In the genomic region with DNA sequence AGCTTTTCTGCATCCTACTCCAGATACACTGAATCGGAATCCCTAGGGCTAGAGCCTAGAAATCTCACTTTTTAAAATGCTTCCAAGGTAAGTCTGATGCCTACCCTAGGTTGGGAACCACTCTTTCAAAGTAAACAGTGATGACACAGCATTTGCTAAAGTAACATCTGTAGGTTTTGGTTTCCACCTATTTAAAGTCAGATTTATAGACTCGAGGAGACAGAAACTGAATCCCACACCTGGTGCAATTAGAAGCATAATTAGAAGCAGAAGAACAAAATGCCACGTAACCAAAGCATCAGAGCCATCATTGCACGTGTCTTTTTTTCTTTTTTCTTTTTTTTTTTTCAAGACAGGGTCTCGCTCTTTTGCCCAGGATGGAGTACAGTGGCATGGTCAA, we compare ENCODE assay signal across 18 cellular contexts. TPM values are rescaled to one million over a fixed set of nuclear protein-coding genes. Genes with fewer than 3 reads are reported as not detected.
DNase-seq lines count a peak whose midpoint lies in the region; ATAC-seq and TF ChIP-seq lines count a peak whose summit lies in the region.
"Had no signal": no experiment of that assay in that cellular context is flagged by ENCODE, and none has a peak within 500 bp of the region (broad histone marks: within the 10 kb centered on the region; RNA-seq: fewer than 3 reads in every experiment).

No MANE protein-coding gene starts in this region.

- no peak for TF ChIP-seq CTCF in cardiac muscle cell (IDR thresholded peaks at IDR 0.05; ENCODE audit: low read depth, low read length)
- no peak for TF ChIP-seq CTCF in lower lobe of right lung (IDR thresholded peaks at IDR 0.05)

- peaks cover 63% of the 10 kb centered on the region for H3K4me1 ChIP-seq in cardiac muscle cell (ENCODE audit: low read depth)
- H3K4me1 ChIP-seq in right cardiac atrium (ENCODE audit: control insufficient read depth, insufficient read depth, low read length) = no peaks in the 10 kb centered on the region
- no peaks in the 10 kb centered on the region for H3K4me1 ChIP-seq in lower lobe of right lung
- H3K4me1 ChIP-seq: suprapubic skin had no signal

- intact Hi-C loops in right cardiac atrium (cut with DNase I) (loop anchor here in 2 of 4 donors (5.0 to 10.0 kb wide), 3 partner anchors 78 to 118 kb away; no protein-coding TSS in a partner anchor), lower lobe of right lung (cut with DNase I) (no loop called here)

- H3K27ac ChIP-seq in cardiac muscle cell = peak overlapping the region; percentile 97
- H3K27ac ChIP-seq in right cardiac atrium (ENCODE audit: low read length) = no peak overlapping the region
- no peak overlapping the region for H3K27ac ChIP-seq in lower lobe of right lung
- H3K27ac ChIP-seq: suprapubic skin had no signal

- H3K4me3 ChIP-seq in cardiac muscle cell (no peak overlapping the region), right cardiac atrium (ENCODE audit: low read length) (no peak overlapping the region), lower lobe of right lung (no peak overlapping the region)
- H3K4me3 ChIP-seq: suprapubic skin had no signal

- H3K27me3 ChIP-seq in cardiac muscle cell (no peaks in the 10 kb centered on the region), right cardiac atrium (ENCODE audit: control insufficient read depth, insufficient read depth) (no peaks in the 10 kb centered on the region), lower lobe of right lung (ENCODE audit: low read depth) (no peaks in the 10 kb centered on the region)
- H3K27me3 ChIP-seq: suprapubic skin had no signal

- no peak for ATAC-seq in right cardiac atrium
- peak; percentile 68 for ATAC-seq in HG02588 (IDR thresholded peaks at IDR 0.05; ENCODE audit: unreplicated experiment)
- peak; percentile 79 for ATAC-seq in HG03439 (IDR thresholded peaks at IDR 0.05; ENCODE audit: unreplicated experiment)
- ATAC-seq in lower lobe of right lung = no peak
- ATAC-seq: activated CD8-positive, alpha-beta memory T cell treated with anti-CD3 and anti-CD28 coated beads, Interleukin-2, amount 10 ng/mL, durations not matched to agents 7 days and 5 days; T-cell had no signal

- 84% methylated on average over 5 of the region's 5 CpGs for WGBS in right cardiac atrium

- H3K36me3 ChIP-seq in cardiac muscle cell (peaks cover 74% of the 10 kb centered on the region), lower lobe of right lung (peaks cover 37% of the 10 kb centered on the region)

- H3K9me3 ChIP-seq in cardiac muscle cell (ENCODE audit: low read depth) (no peaks in the 10 kb centered on the region), right cardiac atrium (ENCODE audit: control insufficient read depth, low read length) (no peaks in the 10 kb centered on the region), lower lobe of right lung (no peaks in the 10 kb centered on the region)
- H3K9me3 ChIP-seq: suprapubic skin had no signal

- no peak for DNase-seq in cardiac muscle cell (ENCODE audit: low read depth in 1 of 2, low spot score in 1 of 2)
- no peak for DNase-seq in right cardiac atrium
- no peak for DNase-seq in RKO (ENCODE audit: low spot score)
- DNase-seq in lower lobe of right lung = no peak
- DNase-seq in NCI-H2196 (lab: John Stamatoyannopoulos, UW; ENCODE audit: unreplicated experiment) = no peak
- no peak for DNase-seq in activated T-cell treated with anti-CD3 and anti-CD28 coated beads, Interleukin-2, amount 50 U/mL, for 48 hours
- DNase-seq: activated B cell treated with CpG ODN at 0.5 μM for 24 hours; activated CD8-positive, alpha-beta memory T cell treated with anti-CD3 and anti-CD28 coated beads, Interleukin-2, amount 10 ng/mL, durations not matched to agents 7 days and 5 days; activated naive CD4-positive, alpha-beta T cell; HCEC 1CT; mesenchymal stem cell; NCI-H1417 treated with DMSO at 0.1 percent for 48 hours; NCI-H510A treated with DMSO at 0.1 percent for 48 hours; nephron progenitor cell; T-cell had no signal

RNA-seq across cellular contexts. Expression of gene PDK1, which starts 40.9 kb away (rescaled TPM):
- total RNA-seq in cardiac muscle cell = 619 and 1,005 TPM in 2 replicates
- 383 and 432 TPM in 2 replicates for polyA plus RNA-seq in cardiac muscle cell
- 10 to 100 TPM; 35.1 to 43.4 (median 40.3) TPM for total RNA-seq in right cardiac atrium
- polyA plus RNA-seq in right cardiac atrium = 10.6 TPM
- 9.5 TPM for total RNA-seq in lower lobe of right lung

Comparison
In these comparisons a context has a peak if more than half of its experiments do, and no peak if none do; other contexts are left out.
1. RNA of gene PDK1, which starts 40.9 kb away (total RNA-seq): 619 to 1,005 TPM in cardiac muscle cell; 35.1 to 43.4 TPM in right cardiac atrium and 9.5 TPM in lower lobe of right lung (single experiment); every median in the first group is over 10 times any median in the second.
2. ATAC-seq: peak in HG02588 (single experiment) and HG03439 (single experiment); none in right cardiac atrium (0 of 2) and lower lobe of right lung (0 of 2).